16 cellular contexts compared by ENCODE assay signal in genomic region chr16:49838639-49839461, GRCh38. TPM values are rescaled to one million over a fixed set of nuclear protein-coding genes. Genes with fewer than 3 reads are reported as not detected.
DNase-seq lines count a peak whose midpoint lies in the region; ATAC-seq and TF ChIP-seq lines count a peak whose summit lies in the region.
"Had no signal": no experiment of that assay in that cellular context is flagged by ENCODE, and none has a peak within 500 bp of the region (broad histone marks: within the 10 kb centered on the region; RNA-seq: fewer than 3 reads in every experiment).

No MANE protein-coding gene starts in this region.

- TF ChIP-seq EP300 in gastroesophageal sphincter (IDR thresholded peaks at IDR 0.05), result no peak

- H2BK120ac ChIP-seq in mesendoderm (ENCODE audit: low read depth, low read length), result no peak overlapping the region

- ATAC-seq in gastroesophageal sphincter, result peak; percentile 9
- ATAC-seq: A549, GM12878, pancreas had no signal

- no CpG with 5 or more reads among the region's 63 CpGs for WGBS in gastroesophageal sphincter (ENCODE audit: low coverage in 1 of 2), 2 donors
- no CpG with 5 or more reads among the region's 63 CpGs for WGBS in mesendoderm (ENCODE audit: extremely low coverage, insufficient coverage, low lambda C conversion rate)
- whole genome bisulfite sequencing in urinary bladder, result 14% methylated on average over 63 of the region's 63 CpGs

- peak overlapping the region; percentile 36 for H3K23ac ChIP-seq in mesendoderm (ENCODE audit: low read length)

- H3K9me2 ChIP-seq in PC-9 (ENCODE audit: insufficient read depth), result no peaks in the 10 kb centered on the region

- H3K9me3 ChIP-seq in gastroesophageal sphincter (no peaks in the 10 kb centered on the region), PC-9 (ENCODE audit: insufficient read depth, low read depth) (no peaks in the 10 kb centered on the region)
- H3K9me3 ChIP-seq: A549, pancreas had no signal

- H2AFZ ChIP-seq in PC-9, result no peak overlapping the region

- H2BK5ac ChIP-seq in mesendoderm (ENCODE audit: low read length), result no peak overlapping the region

- peak overlapping the region; percentile 25 for H3K18ac ChIP-seq in mesendoderm (ENCODE audit: low read length)

- H4K20me1 ChIP-seq in PC-9 (ENCODE audit: insufficient read depth), result no peaks in the 10 kb centered on the region

- H3K27ac ChIP-seq in gastroesophageal sphincter (peak overlapping the region in 3 of 4 donors; percentile 70 to 92 (median 84)), mesendoderm (ENCODE audit: low read depth, low read length) (peak overlapping the region; percentile 27), urinary bladder (ENCODE audit: low read depth) (peak overlapping the region; percentile 53), PC-9 (no peak overlapping the region)
- H3K27ac ChIP-seq: A549, pancreas had no signal

- H3K4ac ChIP-seq in mesendoderm (ENCODE audit: low read depth, low read length), result peak overlapping the region; percentile 59

- peaks cover 13% of the 10 kb centered on the region for H3K79me1 ChIP-seq in mesendoderm (ENCODE audit: low read length)

- peak; percentile 53 for DNase-seq in NCI-H2227 (lab: John Stamatoyannopoulos, UW; ENCODE audit: unreplicated experiment)
- DNase-seq in NCI-H2227 treated with DMSO at 0.1 percent for 48 hours (lab: John Stamatoyannopoulos, UW), result no peak
- DNase-seq in mesendoderm, result no peak
- DNase-seq in NAMALWA (ENCODE audit: low spot score), result no peak
- DNase-seq in PC-9, result no peak
- no peak for DNase-seq in RKO (ENCODE audit: low spot score)
- DNase-seq: activated CD4-positive, alpha-beta T cell treated with anti-CD3 and anti-CD28 coated beads, Interleukin-2, amount 50 U/mL, for 48 hours; activated effector memory CD4-positive, alpha-beta T cell treated with anti-CD3 and anti-CD28 coated beads, Interleukin-2, amount 50 U/mL, for 16 hours; DMS153; NCI-H187 treated with DMSO at 0.1 percent for 48 hours; OCI-M1 had no signal

- no peak overlapping the region for H2BK15ac ChIP-seq in mesendoderm (replicated peaks; ENCODE audit: low read depth)

- H3K9ac ChIP-seq in mesendoderm (ENCODE audit: low read length), result peak overlapping the region; percentile 65

- POLR2A ChIA-PET in PC-9 (lab: Charles Lee; ENCODE audit: unreplicated experiment), result no interaction called here

- no peak overlapping the region for H2AK5ac ChIP-seq in mesendoderm (ENCODE audit: low read length)

- BruUV-seq in PC-9 (replicated peaks; lab: Mats Ljungman, UMichigan), result no TSS peak

- TF ChIP-seq CTCF in gastroesophageal sphincter (IDR thresholded peaks at IDR 0.05) (no peak), PC-9 (conservative IDR thresholded peaks at IDR 0.05) (no peak)

- TF ChIP-seq POLR2A in gastroesophageal sphincter (IDR thresholded peaks at IDR 0.05), result no peak

- intact Hi-C loops in PC-9 (cut with micrococcal nuclease; ENCODE audit: unreplicated experiment), result no loop called here

- H3K79me2 ChIP-seq in mesendoderm (ENCODE audit: control insufficient read depth, insufficient read depth, low read length) (peaks cover 40% of the 10 kb centered on the region), PC-9 (ENCODE audit: low read depth) (no peaks in the 10 kb centered on the region)

- H3F3A ChIP-seq in PC-9 (ENCODE audit: insufficient read depth, low read depth), result no peaks in the 10 kb centered on the region

- H3K4me3 ChIP-seq in gastroesophageal sphincter (peak overlapping the region in 1 of 2 donors; percentile 52), mesendoderm (ENCODE audit: low read length) (no peak overlapping the region), urinary bladder (ENCODE audit: low read depth, low read length) (peak overlapping the region; percentile 22), PC-9 (no peak overlapping the region)
- H3K4me3 ChIP-seq: A549, GM12878, pancreas had no signal

- no peak overlapping the region for H4K5ac ChIP-seq in mesendoderm (ENCODE audit: low read length)

- H3K27me3 ChIP-seq in gastroesophageal sphincter (peaks cover 5% of the 10 kb centered on the region), mesendoderm (ENCODE audit: insufficient read depth, low read length, poor library complexity) (no peaks in the 10 kb centered on the region), PC-9 (ENCODE audit: insufficient read depth, low read depth) (peaks cover 86% of the 10 kb centered on the region)
- H3K27me3 ChIP-seq: pancreas had no signal

- CTCF ChIA-PET in PC-9 (lab: Charles Lee), result no interaction called here

- peak overlapping the region; percentile 75 for H3K56ac ChIP-seq in mesendoderm (ENCODE audit: low read length)

- no peaks in the 10 kb centered on the region for H3K36me3 ChIP-seq in gastroesophageal sphincter
- H3K36me3 ChIP-seq in mesendoderm (ENCODE audit: control insufficient read depth, insufficient read depth, low read length), result no peaks in the 10 kb centered on the region
- H3K36me3 ChIP-seq in urinary bladder (ENCODE audit: insufficient read depth), result no peaks in the 10 kb centered on the region
- H3K36me3 ChIP-seq in PC-9 (ENCODE audit: low read depth), result no peaks in the 10 kb centered on the region
- H3K36me3 ChIP-seq: pancreas had no signal

- peaks cover 1 to 77% (median 42%) of the 10 kb centered on the region in 3 donors for H3K4me1 ChIP-seq in gastroesophageal sphincter
- peaks cover 20% of the 10 kb centered on the region for H3K4me1 ChIP-seq in mesendoderm (ENCODE audit: control insufficient read depth, low read depth, low read length)
- no peaks in the 10 kb centered on the region for H3K4me1 ChIP-seq in urinary bladder (ENCODE audit: insufficient read depth)
- no peaks in the 10 kb centered on the region for H3K4me1 ChIP-seq in PC-9 (replicated peaks; ENCODE audit: insufficient read depth)
- H3K4me1 ChIP-seq: A549, pancreas had no signal

- H3K4me2 ChIP-seq in mesendoderm (ENCODE audit: low read length), result peak overlapping the region; percentile 25
- no peak overlapping the region for H3K4me2 ChIP-seq in PC-9
- H3K4me2 ChIP-seq: A549 had no signal

- H4K8ac ChIP-seq in mesendoderm (ENCODE audit: low read depth, low read length), result no peak overlapping the region

RNA-seq across cellular contexts. Expression of gene ZNF423, which starts 17.1 kb away (rescaled TPM):
- total RNA-seq in gastroesophageal sphincter (10 to 100 TPM in 1 of 4 donors, 1 to 10 TPM in 3; 7.0 to 19.7 (median 8.4) TPM), urinary bladder (14.0 TPM), PC-9 (2021) (not detected in 2 replicates)
- polyA plus RNA-seq in mesendoderm (2013, experiment 1 of 2), result 26.3 TPM
- 27.6 TPM for polyA plus RNA-seq in mesendoderm (2013, experiment 2 of 2)
- 6.4 TPM for polyA plus RNA-seq in urinary bladder
